In the genomic region with DNA sequence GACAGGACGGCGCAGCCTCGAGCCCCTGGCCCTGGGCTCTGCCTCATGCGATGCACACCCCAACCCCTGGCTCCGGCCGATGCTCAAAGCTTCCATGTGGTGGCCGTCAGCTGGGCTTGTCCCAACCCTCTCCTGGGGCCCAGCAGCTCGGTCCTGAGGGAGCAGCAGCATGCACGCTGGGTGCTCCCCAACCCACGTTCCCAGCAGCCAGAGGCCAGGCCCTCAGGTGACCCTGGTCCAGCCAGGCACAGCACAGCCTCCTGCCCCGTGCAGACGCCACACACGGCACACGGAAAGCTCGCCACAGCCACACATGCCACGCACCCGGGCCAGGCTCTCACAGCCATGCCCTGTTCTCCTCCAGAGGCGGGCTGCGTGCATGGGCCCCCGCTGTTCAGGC, we compare ENCODE assay signal across 15 cellular contexts.
DNase-seq lines count a peak whose midpoint lies in the region; ATAC-seq, FAIRE-seq and TF ChIP-seq lines count a peak whose summit lies in the region.
"Had no signal": no experiment of that assay in that cellular context is flagged by ENCODE, and none has a peak within 500 bp of the region (broad histone marks: within the 10 kb centered on the region; RNA-seq: fewer than 3 reads in every experiment).

No MANE protein-coding gene starts in this region.

- no peaks in the 10 kb centered on the region for H3K36me3 Mint-ChIP-seq in endodermal cell (ENCODE audit: low read depth)
- H3K36me3 Mint-ChIP-seq in activated naive CD4-positive, alpha-beta T cell treated with anti-CD3 and anti-CD28 coated beads, Interleukin-2, amount 10 ng/mL, durations not matched to agents 7 days and 5 days = no peaks in the 10 kb centered on the region
- H3K36me3 Mint-ChIP-seq: CD4-positive, CD25-positive, alpha-beta regulatory T cell had no signal

- no peaks in the 10 kb centered on the region for H3K27me3 Mint-ChIP-seq in endodermal cell (ENCODE audit: insufficient read depth)
- peaks cover 8% of the 10 kb centered on the region for H3K27me3 Mint-ChIP-seq in activated naive CD4-positive, alpha-beta T cell treated with anti-CD3 and anti-CD28 coated beads, Interleukin-2, amount 10 ng/mL, durations not matched to agents 7 days and 5 days
- H3K27me3 Mint-ChIP-seq: CD4-positive, CD25-positive, alpha-beta regulatory T cell had no signal

- BruUV-seq in HepG2 (replicated peaks; lab: Mats Ljungman, UMichigan) = no TSS peak
- BruUV-seq in OCI-LY7 (replicated peaks; lab: Mats Ljungman, UMichigan) = no TSS peak

- TF ChIP-seq POLR2A in HepG2 (IDR thresholded peaks at IDR 0.05; ENCODE audit: insufficient read depth in 1 of 2, low read depth in 2 of 2, low read length in 2 of 2) (no peak), right lobe of liver (IDR thresholded peaks at IDR 0.05) (no peak)

- H3K4me3 ChIP-seq in HepG2 (replicated peaks in 1 of 3; ENCODE audit: insufficient read depth in 1 of 3, low read depth in 2 of 3, low read length in 3 of 3) (no peak overlapping the region), right lobe of liver (no peak overlapping the region), OCI-LY7 (ENCODE audit: low read depth, low read length, poor library complexity, severe bottlenecking) (no peak overlapping the region), endodermal cell (ENCODE audit: low read length) (no peak overlapping the region)
- H3K4me3 ChIP-seq: PC-9, SK-N-MC had no signal

- H3K4me2 ChIP-seq in HepG2 (ENCODE audit: low read depth, low read length) (no peak overlapping the region), OCI-LY7 (ENCODE audit: low read length) (peak overlapping the region; percentile 83; the same call in 1 of the 2 replicates)
- H3K4me2 ChIP-seq: PC-9 had no signal

- H3K27ac ChIP-seq in HepG2 (ENCODE audit: extremely low read length, insufficient read depth, low read length) (no peak overlapping the region), right lobe of liver (no peak overlapping the region), OCI-LY7 (ENCODE audit: low read depth, low read length, poor library complexity, severe bottlenecking) (no peak overlapping the region), endodermal cell (ENCODE audit: low read depth, low read length) (no peak overlapping the region)
- H3K27ac ChIP-seq: PC-9, SK-N-MC had no signal

- H3K4me1 ChIP-seq in HepG2 (ENCODE audit: insufficient read depth, low read length) (peaks cover 10% of the 10 kb centered on the region), right lobe of liver (no peaks in the 10 kb centered on the region), OCI-LY7 (ENCODE audit: insufficient read depth, low read length, poor library complexity, severe bottlenecking) (peaks cover 54% of the 10 kb centered on the region), endodermal cell (ENCODE audit: control insufficient read depth, insufficient read depth, low read length) (no peaks in the 10 kb centered on the region)

- DNase-seq in HepG2 (ENCODE audit: low spot score) = no peak
- DNase-seq in right lobe of liver = no peak
- no peak for DNase-seq in OCI-LY7 (ENCODE audit: low spot score)
- DNase-seq in endodermal cell = peak; percentile 47
- DNase-seq in central memory CD4-positive, alpha-beta T cell = no peak
- DNase-seq in activated naive CD4-positive, alpha-beta T cell treated with anti-CD3 and anti-CD28 coated beads, Interleukin-2, amount 10 ng/mL, durations not matched to agents 7 days and 5 days = no peak
- DNase-seq: CD4-positive, CD25-positive, alpha-beta regulatory T cell; EL; H9; NCI-H187 treated with DMSO at 0.1 percent for 48 hours; NCI-H446 treated with DMSO at 0.1 percent for 48 hours; PC-9; Right ventricle myocardium superior had no signal

- H3K9ac ChIP-seq in HepG2 (ENCODE audit: insufficient read depth, low read depth, low read length) (no peak overlapping the region), endodermal cell (ENCODE audit: extremely low read depth, low read length, poor library complexity, severe bottlenecking) (no peak overlapping the region)

- WGBS in HepG2 (ENCODE audit: low lambda C conversion rate) = 26% methylated on average over 12 of the region's 20 CpGs
- WGBS in right lobe of liver (ENCODE audit: insufficient coverage, low coverage, low lambda C conversion rate, missing lambda C conversion rate) = no CpG with 5 or more reads among the region's 20 CpGs
- 92 to 94% methylated on average over 11 to 20 of the region's 20 CpGs for WGBS in endodermal cell (ENCODE audit: insufficient coverage in 1 of 2, insufficient read length in 1 of 2), 2 experiments

- peak; percentile 28 for ATAC-seq in HepG2
- no peak for ATAC-seq in right lobe of liver
- no peak for ATAC-seq in HG03457 (IDR thresholded peaks at IDR 0.05; ENCODE audit: unreplicated experiment)

- CTCF ChIA-PET in HepG2 (lab: Yijun Ruan, JAX; ENCODE audit: low intra/inter-chr PET ratio, low total read pairs) = no interaction called here
- CTCF ChIA-PET in OCI-LY7 (lab: Charles Lee; ENCODE audit: unreplicated experiment) = no interaction called here
- CTCF ChIA-PET in activated naive CD4-positive, alpha-beta T cell treated with anti-CD3 and anti-CD28 coated beads, Interleukin-2, amount 10 ng/mL, durations not matched to agents 7 days and 5 days (lab: Charles Lee) = interaction anchor here (1.2 to 2.0 kb wide), 2 partner anchors 9 to 16 kb away, joined by 3 to 6 read pairs; no protein-coding TSS in a partner anchor

- no peak for TF ChIP-seq CTCF in HepG2 (CRISPR knock-in tag; IDR thresholded peaks at IDR 0.05)
- no peak for TF ChIP-seq CTCF in right lobe of liver (IDR thresholded peaks at IDR 0.05)
- TF ChIP-seq CTCF in OCI-LY7 (conservative IDR thresholded peaks at IDR 0.05; ENCODE audit: low read length) = no peak
- TF ChIP-seq CTCF in endodermal cell (conservative IDR thresholded peaks at IDR 0.05) = no peak

- H3K27me3 ChIP-seq in HepG2 (ENCODE audit: control insufficient read depth in 1 of 2, insufficient read depth in 2 of 2, low read length in 2 of 2) = no peaks in the 10 kb centered on the region; a peak in 2 of 5 replicates
- no peaks in the 10 kb centered on the region for H3K27me3 ChIP-seq in right lobe of liver
- no peaks in the 10 kb centered on the region for H3K27me3 ChIP-seq in endodermal cell (ENCODE audit: control insufficient read depth, insufficient read depth, low read length, poor library complexity, severe bottlenecking)

- no peaks in the 10 kb centered on the region for H3K9me3 Mint-ChIP-seq in endodermal cell
- H3K9me3 Mint-ChIP-seq in activated naive CD4-positive, alpha-beta T cell treated with anti-CD3 and anti-CD28 coated beads, Interleukin-2, amount 10 ng/mL, durations not matched to agents 7 days and 5 days = no peaks in the 10 kb centered on the region
- H3K9me3 Mint-ChIP-seq: CD4-positive, CD25-positive, alpha-beta regulatory T cell; H9 had no signal

- TF ChIP-seq RAD21 in HepG2 (CRISPR knock-in tag; IDR thresholded peaks at IDR 0.05) = no peak

- intact Hi-C loops in HepG2 (cut with micrococcal nuclease; ENCODE audit: unreplicated experiment) = no loop called here
- intact Hi-C loops in right lobe of liver (cut with DNase I) = no loop called here
- intact Hi-C loops in OCI-LY7 (cut with micrococcal nuclease; ENCODE audit: unreplicated experiment) = no loop called here

- POLR2A ChIA-PET in HepG2 (lab: Yijun Ruan, JAX) = no interaction called here
- POLR2A ChIA-PET in OCI-LY7 (lab: Charles Lee) = interaction anchor here (1.0 kb wide), 1 partner anchor 106 kb away, joined by 3 read pairs; no protein-coding TSS in a partner anchor

- no peak for TF ChIP-seq EP300 in HepG2 (IDR thresholded peaks at IDR 0.05; ENCODE audit: low read depth in 2 of 2, low read length in 2 of 2)
- no peak for TF ChIP-seq EP300 in HepG2 (CRISPR knock-in tag; IDR thresholded peaks at IDR 0.05; ENCODE audit: borderline replicate concordance)

- H3K4me1 Mint-ChIP-seq in endodermal cell = no peaks in the 10 kb centered on the region
- H3K4me1 Mint-ChIP-seq in activated naive CD4-positive, alpha-beta T cell treated with anti-CD3 and anti-CD28 coated beads, Interleukin-2, amount 10 ng/mL, durations not matched to agents 7 days and 5 days = peaks cover 42% of the 10 kb centered on the region

- peak overlapping the region; percentile 61 for H3K27ac Mint-ChIP-seq in endodermal cell
- H3K27ac Mint-ChIP-seq in activated naive CD4-positive, alpha-beta T cell treated with anti-CD3 and anti-CD28 coated beads, Interleukin-2, amount 10 ng/mL, durations not matched to agents 7 days and 5 days = no peak overlapping the region

- H3K79me2 ChIP-seq in HepG2 (ENCODE audit: insufficient read depth, low read length) (no peaks in the 10 kb centered on the region), OCI-LY7 (ENCODE audit: insufficient read depth, low read depth, low read length) (no peaks in the 10 kb centered on the region)

- H3K36me3 ChIP-seq in HepG2 (replicated peaks in 1 of 2; ENCODE audit: control insufficient read depth in 1 of 2, insufficient read depth in 2 of 2, low read length in 2 of 2) = no peaks in the 10 kb centered on the region
- no peaks in the 10 kb centered on the region for H3K36me3 ChIP-seq in right lobe of liver
- no peaks in the 10 kb centered on the region for H3K36me3 ChIP-seq in OCI-LY7 (ENCODE audit: insufficient read depth, low read length)
- no peaks in the 10 kb centered on the region for H3K36me3 ChIP-seq in endodermal cell (ENCODE audit: control insufficient read depth, insufficient read depth, low read length)

- H3K4me3 Mint-ChIP-seq in endodermal cell = no peak overlapping the region
- H3K4me3 Mint-ChIP-seq in activated naive CD4-positive, alpha-beta T cell treated with anti-CD3 and anti-CD28 coated beads, Interleukin-2, amount 10 ng/mL, durations not matched to agents 7 days and 5 days = no peak overlapping the region
- H3K4me3 Mint-ChIP-seq: H9 had no signal

- no peaks in the 10 kb centered on the region for H4K20me1 ChIP-seq in HepG2 (ENCODE audit: insufficient read depth, low read length)
- no peaks in the 10 kb centered on the region for H4K20me1 ChIP-seq in OCI-LY7 (ENCODE audit: insufficient read depth, low read length)

- in situ Hi-C loops in HepG2 (cut with HindIII; ENCODE audit: extremely low pct_ligation_motif_present, low pct_unique_long_range_greater_than_20kb) = no loop called here

- H2AFZ ChIP-seq in HepG2 (ENCODE audit: low read length) = no peak overlapping the region
- no peak overlapping the region for H2AFZ ChIP-seq in OCI-LY7 (ENCODE audit: low read length)
- H2AFZ ChIP-seq: PC-9 had no signal

- no peak for FAIRE-seq in HepG2 (lab: Jason Lieb, UNC)

- H3K9me3 ChIP-seq in HepG2 (ENCODE audit: low read length) = no peaks in the 10 kb centered on the region
- H3K9me3 ChIP-seq in right lobe of liver = no peaks in the 10 kb centered on the region
- H3K9me3 ChIP-seq in OCI-LY7 (ENCODE audit: low read length) = no peaks in the 10 kb centered on the region
- no peaks in the 10 kb centered on the region for H3K9me3 ChIP-seq in endodermal cell (ENCODE audit: control insufficient read depth, low read length)

- H3K9me2 ChIP-seq in OCI-LY7 (ENCODE audit: insufficient read depth, low read length) = no peaks in the 10 kb centered on the region

TF ChIP-seq in HepG2, 621 proteins besides CTCF, POLR2A, EP300 and RAD21 (continues in another document):
- no peak for TF ChIP-seq ZNF629 (CRISPR knock-in tag; conservative IDR thresholded peaks at IDR 0.05)
